In the genomic region with DNA sequence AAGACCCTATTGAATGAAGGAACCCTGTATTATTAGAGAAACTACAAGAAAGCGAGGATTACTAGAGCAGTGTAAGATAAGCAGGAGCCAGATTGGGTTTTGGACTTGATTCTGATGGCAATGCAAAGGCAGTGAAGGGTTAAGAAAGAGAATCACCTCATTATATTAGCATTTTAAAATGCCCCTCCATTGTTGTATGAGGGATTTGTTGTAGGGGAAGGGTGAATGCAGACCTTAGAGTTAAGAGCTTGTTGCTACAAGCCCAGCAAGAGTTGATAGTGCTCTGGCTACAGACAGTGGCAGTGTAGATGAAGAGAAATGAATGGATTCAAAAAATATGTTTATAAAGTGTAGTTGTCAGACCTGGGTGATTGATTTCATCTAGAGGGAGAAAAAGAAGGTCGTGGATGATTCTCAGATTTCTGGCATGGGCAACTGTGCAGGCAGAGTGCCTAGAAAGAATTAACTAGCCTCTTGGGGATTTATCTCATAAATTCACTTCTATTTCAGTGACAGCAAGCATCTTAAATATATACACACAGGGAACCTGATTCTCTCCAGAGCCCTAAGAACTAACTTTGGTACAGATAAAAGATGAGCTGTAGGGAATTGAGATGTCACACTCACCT, we compare ENCODE assay signal across 1 cellular context.
TF ChIP-seq lines count a peak whose summit lies in the region.

No MANE protein-coding gene starts in this region.

TF ChIP-seq in SK-N-SH treated with all-trans-retinoic acid at 6 μM for 48 hours, 23 proteins besides CTCF, POLR2A, EP300 and RAD21 (continued from another document):
- TF ChIP-seq, protein P1, sequence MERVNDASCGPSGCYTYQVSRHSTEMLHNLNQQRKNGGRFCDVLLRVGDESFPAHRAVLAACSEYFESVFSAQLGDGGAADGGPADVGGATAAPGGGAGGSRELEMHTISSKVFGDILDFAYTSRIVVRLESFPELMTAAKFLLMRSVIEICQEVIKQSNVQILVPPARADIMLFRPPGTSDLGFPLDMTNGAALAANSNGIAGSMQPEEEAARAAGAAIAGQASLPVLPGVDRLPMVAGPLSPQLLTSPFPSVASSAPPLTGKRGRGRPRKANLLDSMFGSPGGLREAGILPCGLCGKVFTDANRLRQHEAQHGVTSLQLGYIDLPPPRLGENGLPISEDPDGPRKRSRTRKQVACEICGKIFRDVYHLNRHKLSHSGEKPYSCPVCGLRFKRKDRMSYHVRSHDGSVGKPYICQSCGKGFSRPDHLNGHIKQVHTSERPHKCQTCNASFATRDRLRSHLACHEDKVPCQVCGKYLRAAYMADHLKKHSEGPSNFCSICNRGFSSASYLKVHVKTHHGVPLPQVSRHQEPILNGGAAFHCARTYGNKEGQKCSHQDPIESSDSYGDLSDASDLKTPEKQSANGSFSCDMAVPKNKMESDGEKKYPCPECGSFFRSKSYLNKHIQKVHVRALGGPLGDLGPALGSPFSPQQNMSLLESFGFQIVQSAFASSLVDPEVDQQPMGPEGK (CRISPR knock-in tag; IDR thresholded peaks at IDR 0.05; ENCODE audit: borderline replicate concordance) = no peak
- TF ChIP-seq ARNTL (CRISPR knock-in tag; IDR thresholded peaks at IDR 0.05; ENCODE audit: borderline replicate concordance, low read depth) = no peak
- no peak for TF ChIP-seq OSR1 (CRISPR knock-in tag; IDR thresholded peaks at IDR 0.05)
- peak; percentile 56; the same call in 1 of the 2 replicates for TF ChIP-seq TOX (CRISPR knock-in tag; IDR thresholded peaks at IDR 0.05; ENCODE audit: borderline replicate concordance)
- no peak for TF ChIP-seq ESRRG (CRISPR knock-in tag; IDR thresholded peaks at IDR 0.05)
- no peak for TF ChIP-seq PPARA (CRISPR knock-in tag; IDR thresholded peaks at IDR 0.05; ENCODE audit: borderline replicate concordance)
- TF ChIP-seq, protein P2, sequence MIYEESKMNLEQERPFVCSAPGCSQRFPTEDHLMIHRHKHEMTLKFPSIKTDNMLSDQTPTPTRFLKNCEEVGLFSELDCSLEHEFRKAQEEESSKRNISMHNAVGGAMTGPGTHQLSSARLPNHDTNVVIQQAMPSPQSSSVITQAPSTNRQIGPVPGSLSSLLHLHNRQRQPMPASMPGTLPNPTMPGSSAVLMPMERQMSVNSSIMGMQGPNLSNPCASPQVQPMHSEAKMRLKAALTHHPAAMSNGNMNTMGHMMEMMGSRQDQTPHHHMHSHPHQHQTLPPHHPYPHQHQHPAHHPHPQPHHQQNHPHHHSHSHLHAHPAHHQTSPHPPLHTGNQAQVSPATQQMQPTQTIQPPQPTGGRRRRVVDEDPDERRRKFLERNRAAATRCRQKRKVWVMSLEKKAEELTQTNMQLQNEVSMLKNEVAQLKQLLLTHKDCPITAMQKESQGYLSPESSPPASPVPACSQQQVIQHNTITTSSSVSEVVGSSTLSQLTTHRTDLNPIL (CRISPR knock-in tag; IDR thresholded peaks at IDR 0.05; ENCODE audit: low read depth) = no peak
- TF ChIP-seq ZC3H10 (CRISPR knock-in tag; IDR thresholded peaks at IDR 0.05) = peak; percentile 66; the same call in 1 of the 2 replicates
